17 cellular contexts compared by ENCODE assay signal in the genomic region with DNA sequence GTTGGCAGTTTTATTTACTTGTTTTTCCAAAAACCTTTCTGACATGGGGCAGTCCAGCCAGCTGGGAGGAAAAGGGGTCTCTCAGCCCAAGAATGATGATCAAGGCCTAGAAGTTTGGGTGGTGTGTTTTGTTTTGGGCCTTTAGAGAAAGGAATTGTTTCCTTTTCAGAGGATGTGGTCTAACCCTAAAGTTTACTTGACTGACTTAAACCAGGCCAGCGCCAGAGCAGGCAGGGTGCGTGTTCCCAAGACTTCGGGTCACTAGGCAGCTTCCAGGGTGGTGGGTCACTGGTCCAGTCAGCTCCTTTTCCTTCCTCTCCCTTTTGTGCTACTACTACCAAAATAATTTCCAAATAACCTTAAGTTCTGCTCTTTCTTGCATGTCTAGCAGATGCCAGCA. TPM values are rescaled to one million over a fixed set of nuclear protein-coding genes. Genes with fewer than 3 reads are reported as not detected.
DNase-seq lines count a peak whose midpoint lies in the region; ATAC-seq, FAIRE-seq and TF ChIP-seq lines count a peak whose summit lies in the region.
"Had no signal": no experiment of that assay in that cellular context is flagged by ENCODE, and none has a peak within 500 bp of the region (broad histone marks: within the 10 kb centered on the region; RNA-seq: fewer than 3 reads in every experiment).

No MANE protein-coding gene starts in this region.

- no peak overlapping the region for H3K27ac ChIP-seq in astrocyte (ENCODE audit: low read depth, low read length)
- peak overlapping the region; percentile 43 for H3K27ac ChIP-seq in mesenchymal stem cell (ENCODE audit: low read length, poor library complexity, severe bottlenecking)
- peak overlapping the region; percentile 69 for H3K27ac ChIP-seq in thymus (ENCODE audit: low read depth)
- H3K27ac ChIP-seq: HL-60 had no signal

- peak overlapping the region; percentile 8 for H3K9ac ChIP-seq in astrocyte (ENCODE audit: low read length)
- H3K9ac ChIP-seq in mesenchymal stem cell (ENCODE audit: low read length), result no peak overlapping the region

- H3K79me1 ChIP-seq in mesenchymal stem cell (replicated peaks; ENCODE audit: low read length, poor library complexity, severe bottlenecking), result no peaks in the 10 kb centered on the region

- no peak overlapping the region for H4K91ac ChIP-seq in mesenchymal stem cell (ENCODE audit: low read length)

- no peaks in the 10 kb centered on the region for H3K27me3 ChIP-seq in astrocyte (ENCODE audit: insufficient read depth, low read length)
- no peaks in the 10 kb centered on the region for H3K27me3 ChIP-seq in mesenchymal stem cell (ENCODE audit: control insufficient read depth in 1 of 2, insufficient read depth in 1 of 2, low read length in 2 of 2)
- no peaks in the 10 kb centered on the region for H3K27me3 ChIP-seq in thymus (ENCODE audit: control insufficient read depth, insufficient read depth)
- H3K27me3 ChIP-seq: heart left ventricle had no signal

- peak; percentile 71 for DNase-seq in activated CD4-positive, alpha-beta T cell treated with anti-CD3 and anti-CD28 coated beads, Interleukin-2, amount 10 ng/mL, durations not matched to agents 24 days and 14 days
- DNase-seq in activated CD4-positive, alpha-beta T cell treated with anti-CD3 and anti-CD28 coated beads, Interleukin-2, amount 50 U/mL, for 48 hours, result no peak
- DNase-seq in astrocyte (ENCODE audit: low read depth) (no peak), mesenchymal stem cell (peak; percentile 47), 8988T (no peak)
- DNase-seq: activated CD4-positive, CD25-positive, alpha-beta regulatory T cell; activated naive CD4-positive, alpha-beta T cell treated with Interleukin-2 at 50 U/mL for 16 hours; EL; heart left ventricle; MM.1S; Right ventricle myocardium superior had no signal

- H3K4me1 ChIP-seq in astrocyte (ENCODE audit: insufficient read depth, low read length) (peaks cover 33% of the 10 kb centered on the region), mesenchymal stem cell (ENCODE audit: control insufficient read depth, insufficient read depth, low read depth, low read length) (peaks cover 37% of the 10 kb centered on the region), thymus (ENCODE audit: control insufficient read depth, insufficient read depth, low read length) (peaks cover 39% of the 10 kb centered on the region)

- 58% methylated on average over 3 of the region's 3 CpGs for WGBS in mesenchymal stem cell
- WGBS in thymus, result 70% methylated on average over 3 of the region's 3 CpGs

- H3K4me2 ChIP-seq in astrocyte (ENCODE audit: low read length) (peak overlapping the region; percentile 72), mesenchymal stem cell (ENCODE audit: low read length, poor library complexity, severe bottlenecking) (no peak overlapping the region)

- FAIRE-seq in astrocyte (lab: Jason Lieb, UNC), result no peak

- H3K4me3 ChIP-seq in astrocyte (ENCODE audit: insufficient read depth, low read depth, low read length) (no peak overlapping the region), mesenchymal stem cell (ENCODE audit: insufficient read depth in 1 of 2, low read depth in 1 of 2, low read length in 2 of 2) (no peak overlapping the region), thymus (ENCODE audit: low read length) (no peak overlapping the region)
- H3K4me3 ChIP-seq: heart left ventricle, skin epidermis had no signal

- H2BK15ac ChIP-seq in mesenchymal stem cell (ENCODE audit: low read depth, poor library complexity, severe bottlenecking), result no peak overlapping the region

- H3K27me3 Mint-ChIP-seq in activated CD4-positive, alpha-beta T cell treated with anti-CD3 and anti-CD28 coated beads, Interleukin-2, amount 10 ng/mL, durations not matched to agents 24 days and 14 days, result no peaks in the 10 kb centered on the region
- H3K27me3 Mint-ChIP-seq in astrocyte (ENCODE audit: low read depth, unreplicated experiment), result no peaks in the 10 kb centered on the region

- H3K36me3 ChIP-seq in astrocyte (ENCODE audit: insufficient read depth, low read length) (no peaks in the 10 kb centered on the region), mesenchymal stem cell (ENCODE audit: control insufficient read depth in 1 of 2, insufficient read depth in 2 of 2, low read depth in 1 of 2, low read length in 2 of 2) (peaks cover 0 to 11% of the 10 kb centered on the region in 2 experiments), thymus (ENCODE audit: control insufficient read depth, insufficient read depth) (peaks cover 3% of the 10 kb centered on the region)
- H3K36me3 ChIP-seq: heart left ventricle had no signal

- H3K18ac ChIP-seq in mesenchymal stem cell (ENCODE audit: low read depth in 1 of 2, low read length in 2 of 2), result peak overlapping the region in 1 of 2 experiments; percentile 37

- H3K4me1 Mint-ChIP-seq in activated CD4-positive, alpha-beta T cell treated with anti-CD3 and anti-CD28 coated beads, Interleukin-2, amount 10 ng/mL, durations not matched to agents 24 days and 14 days, result peaks cover 34% of the 10 kb centered on the region
- H3K4me1 Mint-ChIP-seq in astrocyte (ENCODE audit: low read depth, unreplicated experiment), result peaks cover 49% of the 10 kb centered on the region

- H2BK12ac ChIP-seq in mesenchymal stem cell (ENCODE audit: low read length in 2 of 2), result no peak overlapping the region

- no peak overlapping the region for H3K14ac ChIP-seq in mesenchymal stem cell (ENCODE audit: low read length in 2 of 2)

- H3K27ac Mint-ChIP-seq in activated CD4-positive, alpha-beta T cell treated with anti-CD3 and anti-CD28 coated beads, Interleukin-2, amount 10 ng/mL, durations not matched to agents 24 days and 14 days, result peak overlapping the region; percentile 32
- H3K27ac Mint-ChIP-seq in astrocyte (ENCODE audit: unreplicated experiment), result peak overlapping the region; percentile 63
- H3K27ac Mint-ChIP-seq: dendritic cell treated with granulocyte-macrophage colony-stimulating factor and Interleukin-4, amounts not matched to agents 40 ng/mL and 50 ng/mL, for 4 days had no signal

- intact Hi-C loops in activated CD4-positive, alpha-beta T cell treated with anti-CD3 and anti-CD28 coated beads, Interleukin-2, amount 10 ng/mL, durations not matched to agents 24 days and 14 days (cut with micrococcal nuclease), result no loop called here

- no peak overlapping the region for H2BK120ac ChIP-seq in mesenchymal stem cell (ENCODE audit: low read depth, low read length)

- H3K79me2 ChIP-seq in astrocyte (ENCODE audit: insufficient read depth, low read length), result peaks cover 99% of the 10 kb centered on the region

- H2AFZ ChIP-seq in astrocyte (ENCODE audit: low read depth, low read length) (no peak overlapping the region), mesenchymal stem cell (ENCODE audit: low read depth, low read length) (no peak overlapping the region)

- no peak overlapping the region for H3K23ac ChIP-seq in mesenchymal stem cell (ENCODE audit: low read length in 2 of 2)

- H3K4ac ChIP-seq in mesenchymal stem cell (ENCODE audit: low read depth in 1 of 2, low read length in 2 of 2), result no peak overlapping the region

- peak overlapping the region; percentile 1 for H3K4me3 Mint-ChIP-seq in activated CD4-positive, alpha-beta T cell treated with anti-CD3 and anti-CD28 coated beads, Interleukin-2, amount 10 ng/mL, durations not matched to agents 24 days and 14 days
- H3K4me3 Mint-ChIP-seq in astrocyte (ENCODE audit: unreplicated experiment), result peak overlapping the region; percentile 98
- H3K4me3 Mint-ChIP-seq: dendritic cell treated with granulocyte-macrophage colony-stimulating factor and Interleukin-4, amounts not matched to agents 40 ng/mL and 50 ng/mL, for 4 days had no signal

- H2AK5ac ChIP-seq in mesenchymal stem cell (ENCODE audit: low read length, severe bottlenecking), result peak overlapping the region; percentile 76

- H4K8ac ChIP-seq in mesenchymal stem cell (ENCODE audit: low read length), result no peak overlapping the region

- no peaks in the 10 kb centered on the region for H3K9me3 ChIP-seq in astrocyte (ENCODE audit: insufficient read depth, low read depth, low read length)
- no peaks in the 10 kb centered on the region for H3K9me3 ChIP-seq in mesenchymal stem cell (ENCODE audit: control insufficient read depth, low read length)
- no peaks in the 10 kb centered on the region for H3K9me3 ChIP-seq in thymus (ENCODE audit: control insufficient read depth)
- H3K9me3 ChIP-seq: heart left ventricle had no signal

- H3K36me3 Mint-ChIP-seq in activated CD4-positive, alpha-beta T cell treated with anti-CD3 and anti-CD28 coated beads, Interleukin-2, amount 10 ng/mL, durations not matched to agents 24 days and 14 days (ENCODE audit: low read depth), result no peaks in the 10 kb centered on the region
- H3K36me3 Mint-ChIP-seq in astrocyte (ENCODE audit: low read depth, unreplicated experiment), result peaks cover 11% of the 10 kb centered on the region

- ATAC-seq in GM18520 (IDR thresholded peaks at IDR 0.05; ENCODE audit: unreplicated experiment), result no peak
- no peak for ATAC-seq in HG02763 (IDR thresholded peaks at IDR 0.05; ENCODE audit: unreplicated experiment)
- ATAC-seq: heart left ventricle had no signal

- no peak overlapping the region for H2BK5ac ChIP-seq in mesenchymal stem cell (ENCODE audit: low read depth, low read length, poor library complexity, severe bottlenecking)

- H4K20me1 ChIP-seq in astrocyte (ENCODE audit: insufficient read depth, low read length), result peaks cover 94% of the 10 kb centered on the region

- no peaks in the 10 kb centered on the region for H3K9me3 Mint-ChIP-seq in activated CD4-positive, alpha-beta T cell treated with anti-CD3 and anti-CD28 coated beads, Interleukin-2, amount 10 ng/mL, durations not matched to agents 24 days and 14 days
- no peaks in the 10 kb centered on the region for H3K9me3 Mint-ChIP-seq in astrocyte (ENCODE audit: unreplicated experiment)
- H3K9me3 Mint-ChIP-seq: dendritic cell treated with granulocyte-macrophage colony-stimulating factor and Interleukin-4, amounts not matched to agents 40 ng/mL and 50 ng/mL, for 4 days had no signal

- no peak for TF ChIP-seq CTCF in astrocyte (IDR thresholded peaks at IDR 0.05; ENCODE audit: insufficient read depth, low read depth, low read length)

RNA-seq across cellular contexts. Expression of a gene that starts 4.9 kb away (rescaled TPM):
- total RNA-seq in activated CD4-positive, alpha-beta T cell treated with anti-CD3 and anti-CD28 coated beads, Interleukin-2, amount 10 ng/mL, durations not matched to agents 24 days and 14 days, result 22.8 and 23.9 TPM in 2 replicates
- total RNA-seq in astrocyte, result 434 and 521 TPM in 2 replicates
- polyA plus RNA-seq in mesenchymal stem cell (2013, experiment 1 of 2), result 55.8 TPM
- 47.9 TPM for polyA plus RNA-seq in mesenchymal stem cell (2013, experiment 2 of 2)
- polyA plus RNA-seq in thymus, result 111 TPM

Comparison
In these comparisons a context has a peak if more than half of its experiments do, and no peak if none do; other contexts are left out.
1. DNase-seq: peak in activated CD4-positive, alpha-beta T cell treated with anti-CD3 and anti-CD28 coated beads, Interleukin-2, amount 10 ng/mL, durations not matched to agents 24 days and 14 days (single experiment) and mesenchymal stem cell (single experiment); none in activated CD4-positive, alpha-beta T cell treated with anti-CD3 and anti-CD28 coated beads, Interleukin-2, amount 50 U/mL, for 48 hours (0 of 2), astrocyte (single experiment) and 8988T (single experiment).
2. RNA of a gene that starts 4.9 kb away (total RNA-seq): 434 to 521 TPM in astrocyte; 22.8 to 23.9 TPM in activated CD4-positive, alpha-beta T cell treated with anti-CD3 and anti-CD28 coated beads, Interleukin-2, amount 10 ng/mL, durations not matched to agents 24 days and 14 days; every median in the first group is over 10 times any median in the second.